ENCODE assay signal across 1 cellular context in the genomic region with DNA sequence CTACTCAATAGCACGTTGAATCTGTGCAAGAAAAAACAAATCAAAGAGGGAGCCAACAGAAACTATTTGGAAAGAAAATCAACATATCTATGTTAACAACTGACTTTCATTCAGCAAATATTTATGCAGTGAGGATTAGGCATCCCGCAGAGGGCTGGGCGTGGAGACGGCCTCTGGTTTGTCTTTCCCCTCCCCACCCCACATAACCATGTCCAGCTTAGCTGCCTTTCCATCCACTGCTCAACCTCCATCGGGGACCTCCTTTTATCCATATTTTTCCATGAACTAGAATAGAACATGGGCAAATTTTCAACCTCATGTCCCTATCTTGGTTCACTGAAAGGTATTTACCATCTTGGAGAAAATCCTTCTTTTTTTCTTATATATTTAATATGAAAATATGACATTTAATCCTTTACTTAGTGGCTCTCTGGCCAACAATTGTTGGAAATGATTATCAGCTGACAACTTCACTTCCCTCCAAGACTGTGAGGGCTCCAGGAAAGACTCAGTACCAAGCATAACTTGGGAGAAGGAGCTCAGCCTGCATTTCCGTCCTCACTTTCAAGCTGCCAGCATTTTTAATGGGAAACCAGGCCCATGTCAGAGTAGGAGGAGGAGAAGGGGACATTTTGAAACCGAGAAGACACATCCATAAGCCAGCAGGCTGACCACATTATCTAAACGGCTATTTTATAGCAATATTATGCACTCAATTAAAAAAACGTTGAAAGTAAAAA.
TF ChIP-seq lines count a peak whose summit lies in the region.

No MANE protein-coding gene starts in this region.

TF ChIP-seq in SK-N-SH treated with all-trans-retinoic acid at 6 μM for 48 hours, 23 proteins besides CTCF, POLR2A, EP300 and RAD21 (continued from another document):
- TF ChIP-seq ARNTL (CRISPR knock-in tag; IDR thresholded peaks at IDR 0.05; ENCODE audit: borderline replicate concordance, low read depth) = no peak
- TF ChIP-seq ZNF70 (CRISPR knock-in tag; IDR thresholded peaks at IDR 0.05) = no peak
- TF ChIP-seq, protein P1, sequence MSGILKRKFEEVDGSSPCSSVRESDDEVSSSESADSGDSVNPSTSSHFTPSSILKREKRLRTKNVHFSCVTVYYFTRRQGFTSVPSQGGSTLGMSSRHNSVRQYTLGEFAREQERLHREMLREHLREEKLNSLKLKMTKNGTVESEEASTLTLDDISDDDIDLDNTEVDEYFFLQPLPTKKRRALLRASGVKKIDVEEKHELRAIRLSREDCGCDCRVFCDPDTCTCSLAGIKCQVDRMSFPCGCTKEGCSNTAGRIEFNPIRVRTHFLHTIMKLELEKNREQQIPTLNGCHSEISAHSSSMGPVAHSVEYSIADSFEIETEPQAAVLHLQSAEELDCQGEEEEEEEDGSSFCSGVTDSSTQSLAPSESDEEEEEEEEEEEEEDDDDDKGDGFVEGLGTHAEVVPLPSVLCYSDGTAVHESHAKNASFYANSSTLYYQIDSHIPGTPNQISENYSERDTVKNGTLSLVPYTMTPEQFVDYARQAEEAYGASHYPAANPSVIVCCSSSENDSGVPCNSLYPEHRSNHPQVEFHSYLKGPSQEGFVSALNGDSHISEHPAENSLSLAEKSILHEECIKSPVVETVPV (CRISPR knock-in tag; IDR thresholded peaks at IDR 0.05) = no peak
- TF ChIP-seq, protein P2, sequence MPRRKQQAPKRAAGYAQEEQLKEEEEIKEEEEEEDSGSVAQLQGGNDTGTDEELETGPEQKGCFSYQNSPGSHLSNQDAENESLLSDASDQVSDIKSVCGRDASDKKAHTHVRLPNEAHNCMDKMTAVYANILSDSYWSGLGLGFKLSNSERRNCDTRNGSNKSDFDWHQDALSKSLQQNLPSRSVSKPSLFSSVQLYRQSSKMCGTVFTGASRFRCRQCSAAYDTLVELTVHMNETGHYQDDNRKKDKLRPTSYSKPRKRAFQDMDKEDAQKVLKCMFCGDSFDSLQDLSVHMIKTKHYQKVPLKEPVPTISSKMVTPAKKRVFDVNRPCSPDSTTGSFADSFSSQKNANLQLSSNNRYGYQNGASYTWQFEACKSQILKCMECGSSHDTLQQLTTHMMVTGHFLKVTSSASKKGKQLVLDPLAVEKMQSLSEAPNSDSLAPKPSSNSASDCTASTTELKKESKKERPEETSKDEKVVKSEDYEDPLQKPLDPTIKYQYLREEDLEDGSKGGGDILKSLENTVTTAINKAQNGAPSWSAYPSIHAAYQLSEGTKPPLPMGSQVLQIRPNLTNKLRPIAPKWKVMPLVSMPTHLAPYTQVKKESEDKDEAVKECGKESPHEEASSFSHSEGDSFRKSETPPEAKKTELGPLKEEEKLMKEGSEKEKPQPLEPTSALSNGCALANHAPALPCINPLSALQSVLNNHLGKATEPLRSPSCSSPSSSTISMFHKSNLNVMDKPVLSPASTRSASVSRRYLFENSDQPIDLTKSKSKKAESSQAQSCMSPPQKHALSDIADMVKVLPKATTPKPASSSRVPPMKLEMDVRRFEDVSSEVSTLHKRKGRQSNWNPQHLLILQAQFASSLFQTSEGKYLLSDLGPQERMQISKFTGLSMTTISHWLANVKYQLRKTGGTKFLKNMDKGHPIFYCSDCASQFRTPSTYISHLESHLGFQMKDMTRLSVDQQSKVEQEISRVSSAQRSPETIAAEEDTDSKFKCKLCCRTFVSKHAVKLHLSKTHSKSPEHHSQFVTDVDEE (CRISPR knock-in tag; IDR thresholded peaks at IDR 0.05) = no peak
- TF ChIP-seq TOX (CRISPR knock-in tag; IDR thresholded peaks at IDR 0.05; ENCODE audit: borderline replicate concordance) = no peak
